Comparison of ENCODE assay signal across 18 cellular contexts in the genomic region with DNA sequence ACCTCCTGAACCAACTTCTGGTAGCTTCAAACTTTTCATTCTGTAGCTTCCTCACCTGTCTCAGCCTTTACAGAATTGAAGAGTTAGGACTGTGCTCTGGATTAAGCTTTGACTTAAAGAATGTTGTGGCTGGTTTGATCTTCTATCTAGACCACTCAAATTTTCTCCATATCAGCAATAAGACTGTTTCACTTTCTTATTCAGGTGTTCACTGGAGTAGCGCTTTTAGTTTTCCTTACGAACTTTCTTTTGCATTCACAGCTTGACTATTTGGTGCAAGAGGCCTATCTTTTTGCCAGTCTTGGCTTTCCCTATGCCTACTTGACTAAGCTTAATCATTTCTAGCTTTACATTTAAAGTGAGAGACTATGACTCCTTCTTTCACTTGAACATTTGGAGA. TPM values are rescaled to one million over a fixed set of nuclear protein-coding genes. Genes with fewer than 3 reads are reported as not detected.
A peak's percentile ranks its signal among the peaks of the same experiment; 100 is the strongest.
DNase-seq lines count a peak whose midpoint lies in the region; ATAC-seq and TF ChIP-seq lines count a peak whose summit lies in the region.
"Had no signal": no experiment of that assay in that cellular context is flagged by ENCODE, and none has a peak within 500 bp of the region (broad histone marks: within the 10 kb centered on the region; RNA-seq: fewer than 3 reads in every experiment).

No MANE protein-coding gene starts in this region.

- H3K27me3 ChIP-seq in esophagus squamous epithelium, result no peaks in the 10 kb centered on the region
- no peaks in the 10 kb centered on the region for H3K27me3 ChIP-seq in smooth muscle cell (ENCODE audit: low read depth)
- H3K27me3 ChIP-seq: BLaER1 treated with 17β-estradiol and CSF1 and Interleukin-3, amounts not matched to agents 10 nM and 100 nM; Peyer's patch had no signal

- H3K9me3 ChIP-seq in esophagus squamous epithelium (no peaks in the 10 kb centered on the region), smooth muscle cell (replicated peaks; ENCODE audit: low read depth) (no peaks in the 10 kb centered on the region)
- H3K9me3 ChIP-seq: Caco-2, Peyer's patch had no signal

- H3K79me2 ChIP-seq in smooth muscle cell (ENCODE audit: low read depth), result no peaks in the 10 kb centered on the region

- H3K36me3 ChIP-seq in esophagus squamous epithelium, result no peaks in the 10 kb centered on the region
- no peaks in the 10 kb centered on the region for H3K36me3 ChIP-seq in smooth muscle cell (ENCODE audit: low read depth)
- H3K36me3 ChIP-seq: Peyer's patch had no signal

- H2AFZ ChIP-seq in smooth muscle cell (ENCODE audit: low read depth), result no peak overlapping the region

- TF ChIP-seq POLR2A in esophagus squamous epithelium (IDR thresholded peaks at IDR 0.05), result no peak

- H3K9me3 Mint-ChIP-seq in activated CD4-positive, alpha-beta T cell treated with anti-CD3 and anti-CD28 coated beads for 36 hours (ENCODE audit: low read depth), result peaks cover 4% of the 10 kb centered on the region
- H3K9me3 Mint-ChIP-seq in activated naive CD8-positive, alpha-beta T cell (ENCODE audit: low read depth), result peaks cover 5% of the 10 kb centered on the region
- H3K9me3 Mint-ChIP-seq in activated naive CD8-positive, alpha-beta T cell treated with anti-CD3 and anti-CD28 coated beads for 36 hours, result peaks cover 8% of the 10 kb centered on the region
- H3K9me3 Mint-ChIP-seq in activated CD8-positive, alpha-beta T cell treated with anti-CD3 and anti-CD28 coated beads, Interleukin-2, amount 10 ng/mL, durations not matched to agents 7 days and 5 days (ENCODE audit: insufficient read depth), result no peaks in the 10 kb centered on the region

- no peak for TF ChIP-seq CTCF in esophagus squamous epithelium (IDR thresholded peaks at IDR 0.05)
- TF ChIP-seq CTCF in smooth muscle cell (IDR thresholded peaks at IDR 0.05; ENCODE audit: borderline replicate concordance, insufficient read depth, poor library complexity, severe bottlenecking), result no peak

- H3K4me1 ChIP-seq in esophagus squamous epithelium (peaks cover 0 to 11% (median 0%) of the 10 kb centered on the region in 3 donors), smooth muscle cell (ENCODE audit: low read depth) (no peaks in the 10 kb centered on the region)
- H3K4me1 ChIP-seq: Caco-2, Peyer's patch had no signal

- DNase-seq in activated CD4-positive, alpha-beta T cell treated with anti-CD3 and anti-CD28 coated beads for 36 hours, result no peak
- no peak for DNase-seq in activated CD4-positive, alpha-beta T cell treated with anti-CD3 and anti-CD28 coated beads for 1 hour
- no peak for DNase-seq in activated naive CD8-positive, alpha-beta T cell treated with anti-CD3 and anti-CD28 coated beads for 36 hours
- no peak for DNase-seq in activated CD8-positive, alpha-beta T cell treated with anti-CD3 and anti-CD28 coated beads, Interleukin-2, amount 10 ng/mL, durations not matched to agents 7 days and 5 days
- no peak for DNase-seq in esophagus squamous epithelium (lab: John Stamatoyannopoulos, UW)
- DNase-seq in NCI-H1048 (lab: John Stamatoyannopoulos, UW), result no peak
- DNase-seq in smooth muscle cell (lab: John Stamatoyannopoulos, UW; ENCODE audit: unreplicated experiment), result no peak
- DNase-seq: Caco-2, DMS53, H9, Kasumi-1, NCI-H1417, NCI-H2029, NCI-H510A, Peyer's patch had no signal

- CTCF ChIA-PET in activated CD4-positive, alpha-beta T cell treated with anti-CD3 and anti-CD28 coated beads for 36 hours (lab: Charles Lee), result interaction anchor here (0.7 to 1.1 kb wide), 2 partner anchors 24 to 630 kb away, joined by 3 read pairs; no protein-coding TSS in a partner anchor
- CTCF ChIA-PET in activated CD8-positive, alpha-beta T cell treated with anti-CD3 and anti-CD28 coated beads, Interleukin-2, amount 10 ng/mL, durations not matched to agents 7 days and 5 days (lab: Charles Lee), result interaction anchor here (0.7 to 1.6 kb wide), 7 partner anchors 12 to 370 kb away, joined by 3 to 5 read pairs (median 3); a partner anchor contains a TSS

- peaks cover 4% of the 10 kb centered on the region for H3K36me3 Mint-ChIP-seq in activated CD4-positive, alpha-beta T cell treated with anti-CD3 and anti-CD28 coated beads for 36 hours (ENCODE audit: low read depth)
- peaks cover 20% of the 10 kb centered on the region for H3K36me3 Mint-ChIP-seq in activated naive CD8-positive, alpha-beta T cell
- H3K36me3 Mint-ChIP-seq in activated naive CD8-positive, alpha-beta T cell treated with anti-CD3 and anti-CD28 coated beads for 36 hours, result peaks cover 33% of the 10 kb centered on the region
- peaks cover 15% of the 10 kb centered on the region for H3K36me3 Mint-ChIP-seq in activated CD8-positive, alpha-beta T cell treated with anti-CD3 and anti-CD28 coated beads, Interleukin-2, amount 10 ng/mL, durations not matched to agents 7 days and 5 days (ENCODE audit: low read depth)

- no peak overlapping the region for H3K9ac ChIP-seq in smooth muscle cell (ENCODE audit: low read depth)
- H3K9ac ChIP-seq: BLaER1 treated with 17β-estradiol and CSF1 and Interleukin-3, amounts not matched to agents 10 nM and 100 nM had no signal

- H3F3A ChIP-seq in smooth muscle cell (ENCODE audit: low read depth), result no peaks in the 10 kb centered on the region

- no peak overlapping the region for H3K27ac Mint-ChIP-seq in activated CD4-positive, alpha-beta T cell treated with anti-CD3 and anti-CD28 coated beads for 36 hours
- peak overlapping the region; percentile 11 for H3K27ac Mint-ChIP-seq in activated naive CD8-positive, alpha-beta T cell
- H3K27ac Mint-ChIP-seq in activated naive CD8-positive, alpha-beta T cell treated with anti-CD3 and anti-CD28 coated beads for 36 hours, result no peak overlapping the region
- peak overlapping the region; percentile 73 for H3K27ac Mint-ChIP-seq in activated CD8-positive, alpha-beta T cell treated with anti-CD3 and anti-CD28 coated beads, Interleukin-2, amount 10 ng/mL, durations not matched to agents 7 days and 5 days
- H3K27ac Mint-ChIP-seq: H9 had no signal

- no peak overlapping the region for H3K4me3 Mint-ChIP-seq in activated CD4-positive, alpha-beta T cell treated with anti-CD3 and anti-CD28 coated beads for 36 hours
- peak overlapping the region; percentile 12 for H3K4me3 Mint-ChIP-seq in activated naive CD8-positive, alpha-beta T cell
- no peak overlapping the region for H3K4me3 Mint-ChIP-seq in activated naive CD8-positive, alpha-beta T cell treated with anti-CD3 and anti-CD28 coated beads for 36 hours
- H3K4me3 Mint-ChIP-seq in activated CD8-positive, alpha-beta T cell treated with anti-CD3 and anti-CD28 coated beads, Interleukin-2, amount 10 ng/mL, durations not matched to agents 7 days and 5 days, result no peak overlapping the region
- H3K4me3 Mint-ChIP-seq: H9 had no signal

- 80 to 95% methylated on average over 2 of the region's 2 CpGs for WGBS in esophagus squamous epithelium, 2 donors
- 93% methylated on average over 2 of the region's 2 CpGs for WGBS in smooth muscle cell (ENCODE audit: low lambda C conversion rate)

- no peaks in the 10 kb centered on the region for H4K20me1 ChIP-seq in smooth muscle cell (ENCODE audit: low read depth)
- H4K20me1 ChIP-seq: BLaER1 treated with 17β-estradiol and CSF1 and Interleukin-3, amounts not matched to agents 10 nM and 100 nM had no signal

- POLR2A ChIA-PET in activated CD4-positive, alpha-beta T cell treated with anti-CD3 and anti-CD28 coated beads for 36 hours (lab: Charles Lee), result interaction anchor here (0.6 to 0.7 kb wide), 2 partner anchors 326 to 602 kb away, joined by 3 to 4 read pairs; no protein-coding TSS in a partner anchor
- POLR2A ChIA-PET in activated CD8-positive, alpha-beta T cell treated with anti-CD3 and anti-CD28 coated beads, Interleukin-2, amount 10 ng/mL, durations not matched to agents 7 days and 5 days (lab: Charles Lee), result no interaction called here

- no peaks in the 10 kb centered on the region for H3K27me3 Mint-ChIP-seq in activated CD4-positive, alpha-beta T cell treated with anti-CD3 and anti-CD28 coated beads for 36 hours
- no peaks in the 10 kb centered on the region for H3K27me3 Mint-ChIP-seq in activated naive CD8-positive, alpha-beta T cell
- H3K27me3 Mint-ChIP-seq in activated naive CD8-positive, alpha-beta T cell treated with anti-CD3 and anti-CD28 coated beads for 36 hours, result no peaks in the 10 kb centered on the region
- no peaks in the 10 kb centered on the region for H3K27me3 Mint-ChIP-seq in activated CD8-positive, alpha-beta T cell treated with anti-CD3 and anti-CD28 coated beads, Interleukin-2, amount 10 ng/mL, durations not matched to agents 7 days and 5 days (ENCODE audit: low read depth)

- no peak overlapping the region for H3K27ac ChIP-seq in esophagus squamous epithelium
- no peak overlapping the region for H3K27ac ChIP-seq in smooth muscle cell (ENCODE audit: low read depth)
- H3K27ac ChIP-seq: BLaER1 treated with 17β-estradiol and CSF1 and Interleukin-3, amounts not matched to agents 10 nM and 100 nM; Peyer's patch had no signal

- H3K4me2 ChIP-seq in smooth muscle cell, result no peak overlapping the region
- H3K4me2 ChIP-seq: BLaER1 treated with 17β-estradiol and CSF1 and Interleukin-3, amounts not matched to agents 10 nM and 100 nM had no signal

- H3K4me1 Mint-ChIP-seq in activated CD4-positive, alpha-beta T cell treated with anti-CD3 and anti-CD28 coated beads for 36 hours, result peaks cover 21% of the 10 kb centered on the region
- peaks cover 17% of the 10 kb centered on the region for H3K4me1 Mint-ChIP-seq in activated naive CD8-positive, alpha-beta T cell (ENCODE audit: low read depth)
- H3K4me1 Mint-ChIP-seq in activated naive CD8-positive, alpha-beta T cell treated with anti-CD3 and anti-CD28 coated beads for 36 hours, result peaks cover 15% of the 10 kb centered on the region
- H3K4me1 Mint-ChIP-seq in activated CD8-positive, alpha-beta T cell treated with anti-CD3 and anti-CD28 coated beads, Interleukin-2, amount 10 ng/mL, durations not matched to agents 7 days and 5 days (ENCODE audit: low read depth), result peaks cover 27% of the 10 kb centered on the region

- intact Hi-C loops in activated CD4-positive, alpha-beta T cell treated with anti-CD3 and anti-CD28 coated beads for 36 hours (cut with DNase I, micrococcal nuclease), result no loop called here
- intact Hi-C loops in esophagus squamous epithelium (cut with DNase I), result no loop called here

- ATAC-seq in activated CD4-positive, alpha-beta T cell treated with anti-CD3 and anti-CD28 coated beads for 36 hours, result peak; percentile 70
- ATAC-seq in activated CD8-positive, alpha-beta T cell treated with anti-CD3 and anti-CD28 coated beads, Interleukin-2, amount 10 ng/mL, durations not matched to agents 7 days and 5 days, result peak; percentile 57
- ATAC-seq: HepG2 had no signal

- H3K4me3 ChIP-seq in esophagus squamous epithelium (no peak overlapping the region), smooth muscle cell (no peak overlapping the region)
- H3K4me3 ChIP-seq: BLaER1 treated with 17β-estradiol and CSF1 and Interleukin-3, amounts not matched to agents 10 nM and 100 nM; Peyer's patch had no signal

RNA-seq across cellular contexts. Expression of a gene that starts 31.5 kb away (rescaled TPM):
- total RNA-seq in activated CD4-positive, alpha-beta T cell treated with anti-CD3 and anti-CD28 coated beads for 36 hours, result 1 to 10 TPM; 5.6 to 8.1 TPM
- 1 to 10 TPM; 6.6 to 9.7 TPM for total RNA-seq in activated naive CD8-positive, alpha-beta T cell treated with anti-CD3 and anti-CD28 coated beads for 36 hours
- 1 to 10 TPM; 8.5 to 9.4 TPM for total RNA-seq in activated CD8-positive, alpha-beta T cell treated with anti-CD3 and anti-CD28 coated beads, Interleukin-2, amount 10 ng/mL, durations not matched to agents 7 days and 5 days
- total RNA-seq in esophagus squamous epithelium (10 to 100 TPM in 1 of 4 donors, 1 to 10 TPM in 3; 6.0 to 18.1 (median 9.3) TPM), smooth muscle cell (5.6 and 9.2 TPM in 2 replicates)
- 4.8 and 5.1 TPM in 2 replicates for polyA plus RNA-seq in smooth muscle cell

Comparison
In these comparisons a context has a peak if more than half of its experiments do, and no peak if none do; other contexts are left out.
1. H3K27ac Mint-ChIP-seq: peak in activated naive CD8-positive, alpha-beta T cell (single experiment) and activated CD8-positive, alpha-beta T cell treated with anti-CD3 and anti-CD28 coated beads, Interleukin-2, amount 10 ng/mL, durations not matched to agents 7 days and 5 days (single experiment); none in activated CD4-positive, alpha-beta T cell treated with anti-CD3 and anti-CD28 coated beads for 36 hours (single experiment) and activated naive CD8-positive, alpha-beta T cell treated with anti-CD3 and anti-CD28 coated beads for 36 hours (single experiment).